In genomic region chr3:150084128-150084527, GRCh38 we compare ENCODE assay signal across 14 cellular contexts.
DNase-seq lines count a peak whose midpoint lies in the region; TF ChIP-seq lines count a peak whose summit lies in the region.
"Had no signal": no experiment of that assay in that cellular context is flagged by ENCODE, and none has a peak within 500 bp of the region (broad histone marks: within the 10 kb centered on the region; RNA-seq: fewer than 3 reads in every experiment).

No MANE protein-coding gene starts in this region.

- H3K4me1 ChIP-seq in mesenchymal stem cell (ENCODE audit: control insufficient read depth, insufficient read depth, low read depth, low read length) (peaks cover 8% of the 10 kb centered on the region), skeletal muscle satellite cell (ENCODE audit: control insufficient read depth, insufficient read depth, low read length) (peaks cover 41% of the 10 kb centered on the region)
- H3K4me1 ChIP-seq: Caco-2 had no signal

- H3K27me3 Mint-ChIP-seq in HFFc6 (ENCODE audit: insufficient read depth), result peaks cover under 1% of the 10 kb centered on the region; the same call in 1 of the 2 replicates

- peak overlapping the region; percentile 71 for H3K9ac ChIP-seq in mesenchymal stem cell (ENCODE audit: low read length)
- no peak overlapping the region for H3K9ac ChIP-seq in skeletal muscle satellite cell (ENCODE audit: low read depth, low read length)

- H3K23ac ChIP-seq in mesenchymal stem cell (ENCODE audit: low read length in 2 of 2), result no peak overlapping the region

- H4K91ac ChIP-seq in mesenchymal stem cell (ENCODE audit: low read length), result no peak overlapping the region

- no peak overlapping the region for H2BK5ac ChIP-seq in mesenchymal stem cell (ENCODE audit: low read depth, low read length, poor library complexity, severe bottlenecking)

- no peak overlapping the region for H3K18ac ChIP-seq in mesenchymal stem cell (ENCODE audit: low read depth in 1 of 2, low read length in 2 of 2)

- no CpG with 5 or more reads among the region's 1 CpG for WGBS in mesenchymal stem cell

- H3K27me3 ChIP-seq in mesenchymal stem cell (ENCODE audit: control insufficient read depth in 1 of 2, insufficient read depth in 1 of 2, low read length in 2 of 2) (no peaks in the 10 kb centered on the region), skeletal muscle satellite cell (ENCODE audit: control insufficient read depth, insufficient read depth, low read length) (no peaks in the 10 kb centered on the region)

- no peak overlapping the region for H3K4ac ChIP-seq in mesenchymal stem cell (ENCODE audit: low read depth in 1 of 2, low read length in 2 of 2)

- no peak overlapping the region for H2BK12ac ChIP-seq in mesenchymal stem cell (ENCODE audit: low read length in 2 of 2)

- H3K9me3 ChIP-seq in mesenchymal stem cell (ENCODE audit: control insufficient read depth, low read length) (no peaks in the 10 kb centered on the region), skeletal muscle satellite cell (replicated peaks; ENCODE audit: low read length) (no peaks in the 10 kb centered on the region)
- H3K9me3 ChIP-seq: Caco-2 had no signal

- no peak overlapping the region for H2BK120ac ChIP-seq in mesenchymal stem cell (ENCODE audit: low read depth, low read length)

- no peak overlapping the region for H2BK15ac ChIP-seq in mesenchymal stem cell (ENCODE audit: low read depth, poor library complexity, severe bottlenecking)

- H3K36me3 Mint-ChIP-seq in HFFc6 (ENCODE audit: low read depth), result no peaks in the 10 kb centered on the region

- no peak overlapping the region for H3K4me2 ChIP-seq in mesenchymal stem cell (ENCODE audit: low read length, poor library complexity, severe bottlenecking)
- H3K4me2 ChIP-seq in skeletal muscle satellite cell (ENCODE audit: low read length), result peak overlapping the region; percentile 78

- no peak for TF ChIP-seq CTCF in HFFc6 (IDR thresholded peaks at IDR 0.05)
- no peak for TF ChIP-seq CTCF in coronary artery (IDR thresholded peaks at IDR 0.05)

- H3K4me3 ChIP-seq in coronary artery, result peak overlapping the region; percentile 64
- H3K4me3 ChIP-seq in mesenchymal stem cell (ENCODE audit: insufficient read depth in 1 of 2, low read depth in 1 of 2, low read length in 2 of 2), result peak overlapping the region in 1 of 2 experiments; percentile 74
- no peak overlapping the region for H3K4me3 ChIP-seq in skeletal muscle satellite cell (ENCODE audit: low read length)

- H3K9me3 Mint-ChIP-seq in HFFc6, result no peaks in the 10 kb centered on the region

- no peak overlapping the region for H3K14ac ChIP-seq in mesenchymal stem cell (ENCODE audit: low read length in 2 of 2)

- DNase-seq in HFFc6, result no peak
- DNase-seq in coronary artery (ENCODE audit: low spot score), result no peak
- no peak for DNase-seq in mesenchymal stem cell
- DNase-seq in NCI-H510A treated with DMSO at 0.1 percent for 48 hours (lab: John Stamatoyannopoulos, UW), result no peak
- DNase-seq in NCI-H1417 (lab: John Stamatoyannopoulos, UW), result no peak
- DNase-seq in SW480 (ENCODE audit: low spot score), result no peak
- DNase-seq: ACHN, Caco-2, DMS153, H9, Kasumi-1, NCI-H187 treated with DMSO at 0.1 percent for 48 hours had no signal

- H4K8ac ChIP-seq in mesenchymal stem cell (ENCODE audit: low read length), result no peak overlapping the region

- no peak overlapping the region for H3K27ac Mint-ChIP-seq in HFFc6
- H3K27ac Mint-ChIP-seq: H9 had no signal

- no peak overlapping the region for H2AK5ac ChIP-seq in mesenchymal stem cell (ENCODE audit: low read length, severe bottlenecking)

- H3K4me3 Mint-ChIP-seq in HFFc6, result peak overlapping the region; percentile 86; the same call in 1 of the 2 replicates
- H3K4me3 Mint-ChIP-seq: H9 had no signal

- no peak overlapping the region for H2AFZ ChIP-seq in mesenchymal stem cell (ENCODE audit: low read depth, low read length)

- H3K79me1 ChIP-seq in mesenchymal stem cell (replicated peaks; ENCODE audit: low read length, poor library complexity, severe bottlenecking), result no peaks in the 10 kb centered on the region

- peaks cover 57% of the 10 kb centered on the region for H3K4me1 Mint-ChIP-seq in HFFc6 (ENCODE audit: low read depth)

- no peak overlapping the region for H3K27ac ChIP-seq in coronary artery
- no peak overlapping the region for H3K27ac ChIP-seq in mesenchymal stem cell (ENCODE audit: low read length, poor library complexity, severe bottlenecking)
- H3K27ac ChIP-seq: RWPE1 had no signal

- H3K36me3 ChIP-seq in mesenchymal stem cell (ENCODE audit: control insufficient read depth in 1 of 2, insufficient read depth in 2 of 2, low read depth in 1 of 2, low read length in 2 of 2) (no peaks in the 10 kb centered on the region), skeletal muscle satellite cell (ENCODE audit: insufficient read depth, low read length) (no peaks in the 10 kb centered on the region)
